Comparison of ENCODE assay signal across 20 cellular contexts in the genomic region with DNA sequence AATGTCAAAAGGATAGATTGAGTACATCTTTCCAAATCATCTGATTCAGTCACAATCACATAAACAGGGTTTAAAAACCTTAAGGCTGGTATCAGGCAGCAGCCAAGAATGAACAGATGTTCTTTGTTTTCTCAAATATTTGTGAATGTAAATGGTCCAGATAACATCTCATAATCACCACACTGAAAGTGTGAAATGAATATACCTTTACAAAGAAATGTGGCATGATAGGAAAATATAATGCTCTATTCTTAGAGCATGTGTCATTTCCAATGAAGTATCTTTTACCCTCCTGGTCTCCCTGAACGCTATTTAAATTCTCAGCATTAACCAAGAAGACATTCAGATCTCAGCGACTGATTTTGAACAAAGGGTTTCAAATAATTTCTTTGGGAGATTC. TPM values are rescaled to one million over a fixed set of nuclear protein-coding genes. Genes with fewer than 3 reads are reported as not detected.
"Had no signal": no experiment of that assay in that cellular context is flagged by ENCODE, and none has a peak within 500 bp of the region (broad histone marks: within the 10 kb centered on the region; RNA-seq: fewer than 3 reads in every experiment).

No MANE protein-coding gene starts in this region.

- DNase-seq: activated CD4-positive, alpha-beta T cell treated with anti-CD3 and anti-CD28 coated beads, Interleukin-2, amount 50 U/mL, for 1 hour; aorta; effector memory CD4-positive, alpha-beta T cell; foreskin melanocyte; head of caudate nucleus; stimulated activated CD4-positive, alpha-beta T cell treated with anti-CD3 and anti-CD28 coated beads, Interleukin-12 subunit alpha, Interleukin-12 subunit beta, amount 100 ng/mL, for 4 hours; stimulated activated CD4-positive, alpha-beta T cell treated with anti-CD3 and anti-CD28 coated beads, Interleukin-2, amount 100 ng/mL, for 24 hours; substantia nigra; T-helper 1 cell; T1000 had no signal

- H3K4me3 ChIP-seq: tibial nerve had no signal

- H3K36me3 ChIP-seq: tibial nerve had no signal

- H3K27me3 ChIP-seq: tibial nerve had no signal

- H3K36me3 Mint-ChIP-seq: stimulated activated effector memory CD8-positive, alpha-beta T cell treated with anti-CD3 and anti-CD28 coated beads, Interleukin-12 subunit alpha, Interleukin-12 subunit beta, amount 100 ng/mL, for 72 hours had no signal

- H3K4me1 Mint-ChIP-seq: stimulated activated effector memory CD8-positive, alpha-beta T cell treated with anti-CD3 and anti-CD28 coated beads, Interleukin-12 subunit alpha, Interleukin-12 subunit beta, amount 100 ng/mL, for 72 hours had no signal

- H3K4me3 Mint-ChIP-seq: dendritic cell treated with granulocyte-macrophage colony-stimulating factor and Interleukin-4, amounts not matched to agents 40 ng/mL and 50 ng/mL, for 4 days; stimulated activated effector memory CD8-positive, alpha-beta T cell treated with anti-CD3 and anti-CD28 coated beads, Interleukin-12 subunit alpha, Interleukin-12 subunit beta, amount 100 ng/mL, for 72 hours had no signal

- ATAC-seq: activated CD4-positive, CD25-positive, alpha-beta regulatory T cell treated with anti-CD3 and anti-CD28 coated beads, Interleukin-2, amount 50 U/mL, for 24 hours; sciatic nerve; SK-N-SH treated with all-trans-retinoic acid at 6 μM for 48 hours; stimulated activated effector memory CD8-positive, alpha-beta T cell treated with anti-CD3 and anti-CD28 coated beads, Interleukin-12 subunit alpha, Interleukin-12 subunit beta, amount 100 ng/mL, for 72 hours had no signal

- H3K27ac Mint-ChIP-seq: dendritic cell treated with granulocyte-macrophage colony-stimulating factor and Interleukin-4, amounts not matched to agents 40 ng/mL and 50 ng/mL, for 4 days; stimulated activated effector memory CD8-positive, alpha-beta T cell treated with anti-CD3 and anti-CD28 coated beads, Interleukin-12 subunit alpha, Interleukin-12 subunit beta, amount 100 ng/mL, for 72 hours had no signal

RNA-seq across cellular contexts. Expression of a gene that starts 8.8 kb away (rescaled TPM):
- total RNA-seq: activated CD8-positive, alpha-beta memory T cell treated with anti-CD3 and anti-CD28 coated beads for 36 hours had no signal

RNA-seq across cellular contexts. Expression of a gene that starts 49.3 kb away (rescaled TPM):
- total RNA-seq: activated CD8-positive, alpha-beta memory T cell treated with anti-CD3 and anti-CD28 coated beads for 36 hours; lower leg skin; mesenteric fat pad; osteocyte; sciatic nerve; tibial nerve had no signal
